ENCODE assay signal across 8 cellular contexts in the genomic region with DNA sequence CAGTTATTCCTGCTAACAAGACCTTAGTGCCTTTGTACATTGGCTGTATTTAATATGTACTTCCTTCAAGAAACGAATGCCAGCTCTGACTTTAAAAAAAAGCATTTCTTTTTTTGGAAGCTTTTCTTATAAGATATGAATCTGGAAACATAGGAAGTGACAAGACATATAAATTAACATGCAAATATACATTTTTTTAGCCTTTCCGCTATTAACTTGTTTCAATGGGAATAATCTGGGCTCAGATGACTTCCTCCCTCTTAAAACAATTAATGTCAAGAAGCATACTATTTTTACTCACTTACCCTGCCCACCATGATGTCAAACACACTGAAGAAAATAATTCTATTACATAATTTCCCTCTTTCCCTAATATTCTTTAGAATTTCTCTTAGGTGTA. TPM values are rescaled to one million over a fixed set of nuclear protein-coding genes. Genes with fewer than 3 reads are reported as not detected.
DNase-seq lines count a peak whose midpoint lies in the region; ATAC-seq, FAIRE-seq and TF ChIP-seq lines count a peak whose summit lies in the region.

No MANE protein-coding gene starts in this region.

- POLR2A ChIA-PET in A549 (lab: Yijun Ruan, JAX): no interaction called here

- H3K27ac ChIP-seq in A549: peak overlapping the region in 1 of 2 experiments; percentile 92; a peak in 2 of 6 replicates
- H3K27ac ChIP-seq in ascending aorta: no peak overlapping the region
- H3K27ac ChIP-seq in lower lobe of right lung: peak overlapping the region; percentile 93

- H3K4me3 ChIP-seq in A549 (peak overlapping the region; percentile 91), ascending aorta (peak overlapping the region; percentile 89 to 99), lower lobe of right lung (peak overlapping the region; percentile 71)

- H3K36me3 ChIP-seq in ascending aorta (no peaks in the 10 kb centered on the region), lower lobe of right lung (no peaks in the 10 kb centered on the region)

- no peaks in the 10 kb centered on the region for H3K9me3 ChIP-seq in A549
- no peaks in the 10 kb centered on the region for H3K9me3 ChIP-seq in ascending aorta
- H3K9me3 ChIP-seq in lower lobe of right lung: no peaks in the 10 kb centered on the region

- no peaks in the 10 kb centered on the region for H3K9me3 Mint-ChIP-seq in HFFc6

- peak overlapping the region; percentile 92 for H3K4me3 Mint-ChIP-seq in HFFc6

- no peak for ATAC-seq in A549
- no peak for ATAC-seq in lower lobe of right lung

- no peak for TF ChIP-seq EP300 in A549 (IDR thresholded peaks at IDR 0.05)

- peaks cover 59% of the 10 kb centered on the region for H3K4me1 Mint-ChIP-seq in HFFc6 (ENCODE audit: low read depth)

- CTCF ChIA-PET in A549 (lab: Yijun Ruan, JAX): interaction anchor here (1.0 kb wide), 1 partner anchor 158 kb away, joined by 3 read pairs; no protein-coding TSS in a partner anchor

- peaks cover 21% of the 10 kb centered on the region for H3K4me1 ChIP-seq in A549
- peaks cover 0 to 9% of the 10 kb centered on the region in 2 donors for H3K4me1 ChIP-seq in ascending aorta
- peaks cover 39% of the 10 kb centered on the region for H3K4me1 ChIP-seq in lower lobe of right lung

- no peak for FAIRE-seq in A549 (lab: Jason Lieb, UNC)

- H3K4me2 ChIP-seq in A549: peak overlapping the region; percentile 93

- no peak for TF ChIP-seq CTCF in A549 (IDR thresholded peaks at IDR 0.05)
- TF ChIP-seq CTCF in HFFc6 (IDR thresholded peaks at IDR 0.05): no peak
- no peak for TF ChIP-seq CTCF in ascending aorta (IDR thresholded peaks at IDR 0.05)
- no peak for TF ChIP-seq CTCF in lower lobe of right lung (IDR thresholded peaks at IDR 0.05)

- H3K27me3 Mint-ChIP-seq in HFFc6 (ENCODE audit: insufficient read depth): peaks cover 1% of the 10 kb centered on the region; the same call in 1 of the 2 replicates

- no peak for TF ChIP-seq RAD21 in A549 (conservative IDR thresholded peaks at IDR 0.05 in 1 of 2, IDR thresholded peaks at IDR 0.05 in 1 of 2)

- intact Hi-C loops in ascending aorta (cut with DNase I) (loop anchor here (10.0 kb wide), 1 partner anchor 381 kb away; a partner anchor contains a TSS), lower lobe of right lung (cut with DNase I) (no loop called here)

- peaks cover 8% of the 10 kb centered on the region; the same call in 1 of the 2 replicates for H3K36me3 Mint-ChIP-seq in HFFc6 (ENCODE audit: low read depth)

- 57% methylated on average over 2 of the region's 2 CpGs for WGBS in A549 (ENCODE audit: missing lambda C conversion rate)

- H3K27me3 ChIP-seq in ascending aorta: no peaks in the 10 kb centered on the region
- H3K27me3 ChIP-seq in lower lobe of right lung (ENCODE audit: low read depth): no peaks in the 10 kb centered on the region

- no peak for TF ChIP-seq POLR2A in A549 (IDR thresholded peaks at IDR 0.05; ENCODE audit: low read length)

- no peak for DNase-seq in A549 (ENCODE audit: low read depth in 1 of 2, low spot score in 1 of 2)
- DNase-seq in HFFc6: no peak
- no peak for DNase-seq in ascending aorta (ENCODE audit: low spot score in 2 of 2)
- no peak for DNase-seq in lower lobe of right lung
- DNase-seq in NK-92 treated with Interleukin-12 subunit alpha and Interleukin-12 subunit beta, amount 100 ng/mL, for 24 hours (lab: John Stamatoyannopoulos, UW): no peak
- no peak for DNase-seq in effector CD8-positive, alpha-beta T cell (lab: John Stamatoyannopoulos, UW)
- no peak for DNase-seq in NCI-H510A (lab: John Stamatoyannopoulos, UW)
- no peak for DNase-seq in NCI-H345 treated with DMSO at 0.1 percent for 48 hours (lab: John Stamatoyannopoulos, UW; ENCODE audit: unreplicated experiment)

- peak overlapping the region; percentile 89 for H3K27ac Mint-ChIP-seq in HFFc6

TF ChIP-seq in A549, 52 proteins besides CTCF, POLR2A, EP300 and RAD21:
- no peak for TF ChIP-seq JUN (IDR thresholded peaks at IDR 0.05)
- TF ChIP-seq ZNF302 (CRISPR knock-in tag; IDR thresholded peaks at IDR 0.05): no peak
- TF ChIP-seq NR3C1 (IDR thresholded peaks at IDR 0.05): no peak
- TF ChIP-seq SMC3 (IDR thresholded peaks at IDR 0.05): no peak
- TF ChIP-seq, protein P1, sequence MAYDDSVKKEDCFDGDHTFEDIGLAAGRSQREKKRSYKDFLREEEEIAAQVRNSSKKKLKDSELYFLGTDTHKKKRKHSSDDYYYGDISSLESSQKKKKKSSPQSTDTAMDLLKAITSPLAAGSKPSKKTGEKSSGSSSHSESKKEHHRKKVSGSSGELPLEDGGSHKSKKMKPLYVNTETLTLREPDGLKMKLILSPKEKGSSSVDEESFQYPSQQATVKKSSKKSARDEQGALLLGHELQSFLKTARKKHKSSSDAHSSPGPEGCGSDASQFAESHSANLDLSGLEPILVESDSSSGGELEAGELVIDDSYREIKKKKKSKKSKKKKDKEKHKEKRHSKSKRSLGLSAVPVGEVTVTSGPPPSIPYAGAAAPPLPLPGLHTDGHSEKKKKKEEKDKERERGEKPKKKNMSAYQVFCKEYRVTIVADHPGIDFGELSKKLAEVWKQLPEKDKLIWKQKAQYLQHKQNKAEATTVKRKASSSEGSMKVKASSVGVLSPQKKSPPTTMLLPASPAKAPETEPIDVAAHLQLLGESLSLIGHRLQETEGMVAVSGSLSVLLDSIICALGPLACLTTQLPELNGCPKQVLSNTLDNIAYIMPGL (CRISPR knock-in tag; IDR thresholded peaks at IDR 0.05; ENCODE audit: borderline replicate concordance): no peak
- no peak for TF ChIP-seq KDM1A (IDR thresholded peaks at IDR 0.05; ENCODE audit: low read depth)
- TF ChIP-seq FOSB (CRISPR knock-in tag; IDR thresholded peaks at IDR 0.05): no peak
- no peak for TF ChIP-seq CHD2 (IDR thresholded peaks at IDR 0.05; ENCODE audit: low read length, partially characterized antibody)
- no peak for TF ChIP-seq NFE2L2 (conservative IDR thresholded peaks at IDR 0.05; ENCODE audit: low read length)
- TF ChIP-seq CEBPB (IDR thresholded peaks at IDR 0.05): no peak
- TF ChIP-seq, protein P2, sequence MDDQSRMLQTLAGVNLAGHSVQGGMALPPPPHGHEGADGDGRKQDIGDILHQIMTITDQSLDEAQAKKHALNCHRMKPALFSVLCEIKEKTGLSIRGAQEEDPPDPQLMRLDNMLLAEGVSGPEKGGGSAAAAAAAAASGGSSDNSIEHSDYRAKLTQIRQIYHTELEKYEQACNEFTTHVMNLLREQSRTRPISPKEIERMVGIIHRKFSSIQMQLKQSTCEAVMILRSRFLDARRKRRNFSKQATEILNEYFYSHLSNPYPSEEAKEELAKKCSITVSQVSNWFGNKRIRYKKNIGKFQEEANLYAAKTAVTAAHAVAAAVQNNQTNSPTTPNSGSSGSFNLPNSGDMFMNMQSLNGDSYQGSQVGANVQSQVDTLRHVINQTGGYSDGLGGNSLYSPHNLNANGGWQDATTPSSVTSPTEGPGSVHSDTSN (IDR thresholded peaks at IDR 0.05): no peak
- TF ChIP-seq RCOR1 (IDR thresholded peaks at IDR 0.05; ENCODE audit: low read depth, low read length): no peak
- no peak for TF ChIP-seq SREBF2 (IDR thresholded peaks at IDR 0.05)
- TF ChIP-seq EHMT2 (IDR thresholded peaks at IDR 0.05; ENCODE audit: low read depth): no peak
- TF ChIP-seq HOXB13 (CRISPR knock-in tag; IDR thresholded peaks at IDR 0.05; ENCODE audit: low read depth): no peak
- no peak for TF ChIP-seq FOXS1 (CRISPR knock-in tag; IDR thresholded peaks at IDR 0.05)

RNA-seq across cellular contexts. Expression of a gene that starts 1.4 kb away (rescaled TPM):
- polyA plus RNA-seq in A549 (2011; rRNA removed): 10.5 and 11.6 TPM in 2 replicates
- polyA plus RNA-seq in A549 (2012; cell fraction: cytosol; rRNA removed): 1.1 and 1.4 TPM in 2 replicates
- 1.0 and 1.6 TPM in 2 replicates for polyA plus RNA-seq in A549 (2012; cell fraction: nucleus; rRNA removed)
- 2.8 to 3.5 TPM (median 2.9 TPM) in 3 replicates for polyA plus RNA-seq in A549 (2017; fragmentation: RNase III; extraction: RNeasy Plus Mini Kit Qiagen cat#74134 plus additional on column Dnase treatment)
- polyA minus RNA-seq in A549 (2011; rRNA and poly(A)+ RNA removed): 18.3 and 19.5 TPM in 2 replicates
- 1 to 10 TPM; 6.4 to 9.0 (median 7.7) TPM for total RNA-seq in HFFc6 (2021; fragmentation: NEBNext Ultra II Directional; extraction: Animal tissue kit (Norgen Biotek cat#: 25700))
- 12.2 TPM for total RNA-seq in ascending aorta
- 25.6 TPM for total RNA-seq in lower lobe of right lung
